17 cellular contexts compared by ENCODE assay signal in the genomic region with DNA sequence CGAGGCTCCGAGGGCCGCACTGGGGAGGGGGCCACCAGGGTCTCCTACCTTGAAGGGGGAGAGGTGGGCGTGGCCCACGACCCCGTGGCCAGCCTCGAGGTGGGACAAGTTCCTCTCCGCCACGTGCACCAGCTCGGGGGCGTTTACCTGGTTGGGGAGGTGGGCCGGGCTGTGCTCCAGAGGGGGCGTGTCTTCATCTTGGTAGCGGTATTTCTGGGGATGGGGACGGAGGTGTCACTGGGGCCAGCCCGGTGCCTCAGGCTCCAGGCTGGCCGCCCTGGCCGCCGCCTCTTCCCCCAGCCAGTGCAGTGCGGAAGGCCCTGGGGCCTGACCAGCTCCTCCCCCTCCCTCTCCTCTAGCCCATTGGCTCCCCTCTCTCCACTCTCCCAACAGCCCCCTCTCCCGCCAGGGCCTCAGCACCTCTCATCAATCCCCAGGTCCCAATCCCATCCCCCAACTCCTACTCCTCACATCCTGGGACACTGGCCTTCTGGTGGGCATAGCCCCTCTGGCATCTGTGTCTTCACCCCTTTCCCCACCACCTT. TPM values are rescaled to one million over a fixed set of nuclear protein-coding genes. Genes with fewer than 3 reads are reported as not detected.
A peak's percentile ranks its signal among the peaks of the same experiment; 100 is the strongest.
DNase-seq lines count a peak whose midpoint lies in the region; ATAC-seq, FAIRE-seq and TF ChIP-seq lines count a peak whose summit lies in the region.
"Had no signal": no experiment of that assay in that cellular context is flagged by ENCODE, and none has a peak within 500 bp of the region (broad histone marks: within the 10 kb centered on the region; RNA-seq: fewer than 3 reads in every experiment).

No MANE protein-coding gene starts in this region.

- in situ Hi-C loops in GM23248 (cut with MboI), result no loop called here

- H3K27me3 Mint-ChIP-seq in CD8-positive, alpha-beta memory T cell, result peaks cover 8 to 13% of the 10 kb centered on the region in 2 donors
- H3K27me3 Mint-ChIP-seq in endothelial cell (ENCODE audit: unreplicated experiment), result peaks cover 17% of the 10 kb centered on the region
- H3K27me3 Mint-ChIP-seq in naive B cell, result peaks cover 0 to 10% (median 6%) of the 10 kb centered on the region in 3 donors
- peaks cover 14% of the 10 kb centered on the region for H3K27me3 Mint-ChIP-seq in activated CD8-positive, alpha-beta memory T cell treated with anti-CD3 and anti-CD28 coated beads, Interleukin-2, amount 10 ng/mL, durations not matched to agents 7 days and 5 days

- DNase-seq in CD8-positive, alpha-beta memory T cell, result no peak
- DNase-seq in NCI-H82 treated with DMSO at 0.1 percent for 48 hours (lab: John Stamatoyannopoulos, UW; ENCODE audit: unreplicated experiment) (peak; percentile 70), endothelial cell (ENCODE audit: low spot score) (no peak), naive B cell (no peak), GM23248 (no peak), GM12891 (ENCODE audit: insufficient read length, low spot score) (no peak)
- DNase-seq in activated CD8-positive, alpha-beta memory T cell treated with anti-CD3 and anti-CD28 coated beads, Interleukin-2, amount 10 ng/mL, durations not matched to agents 7 days and 5 days, result no peak
- DNase-seq: activated gamma-delta T cell treated with Interleukin-2 at 50 U/mL for 16 hours, aorta, DND-41, foreskin melanocyte, NCI-H187 treated with DMSO at 0.1 percent for 48 hours, NCI-H510A, occipital lobe, sigmoid colon had no signal

- CTCF ChIA-PET in CD8-positive, alpha-beta memory T cell (lab: Charles Lee), result no interaction called here
- CTCF ChIA-PET in activated CD8-positive, alpha-beta memory T cell treated with anti-CD3 and anti-CD28 coated beads, Interleukin-2, amount 10 ng/mL, durations not matched to agents 7 days and 5 days (lab: Charles Lee), result no interaction called here

- H3K4me3 Mint-ChIP-seq in CD8-positive, alpha-beta memory T cell, result peak overlapping the region in 1 of 7 donors; percentile 52
- H3K4me3 Mint-ChIP-seq in endothelial cell (ENCODE audit: unreplicated experiment) (peak overlapping the region; percentile 77), naive B cell (no peak overlapping the region)
- no peak overlapping the region for H3K4me3 Mint-ChIP-seq in activated CD8-positive, alpha-beta memory T cell treated with anti-CD3 and anti-CD28 coated beads, Interleukin-2, amount 10 ng/mL, durations not matched to agents 7 days and 5 days

- no peaks in the 10 kb centered on the region; the same call in 1 of the 2 replicates for H4K20me1 ChIP-seq in GM23248 (ENCODE audit: insufficient read depth)

- no peak for TF ChIP-seq CTCF in endothelial cell (IDR thresholded peaks at IDR 0.05; ENCODE audit: unreplicated experiment)

- TF ChIP-seq POLR2A in GM12891 (IDR thresholded peaks at IDR 0.05; ENCODE audit: low read depth, low read length), result no peak

- no peaks in the 10 kb centered on the region for H3K36me3 Mint-ChIP-seq in CD8-positive, alpha-beta memory T cell
- H3K36me3 Mint-ChIP-seq in endothelial cell (ENCODE audit: low read depth, unreplicated experiment) (peaks cover 19% of the 10 kb centered on the region), naive B cell (no peaks in the 10 kb centered on the region)
- no peaks in the 10 kb centered on the region for H3K36me3 Mint-ChIP-seq in activated CD8-positive, alpha-beta memory T cell treated with anti-CD3 and anti-CD28 coated beads, Interleukin-2, amount 10 ng/mL, durations not matched to agents 7 days and 5 days

- H3K4me2 ChIP-seq in GM23248 (ENCODE audit: unreplicated experiment), result no peak overlapping the region

- H3K4me1 ChIP-seq in CD8-positive, alpha-beta memory T cell (ENCODE audit: insufficient read depth, low read length), result peaks cover 20% of the 10 kb centered on the region
- H3K4me1 ChIP-seq in GM23248 (ENCODE audit: insufficient read depth), result peaks cover 15% of the 10 kb centered on the region

- H3K27me3 ChIP-seq in CD8-positive, alpha-beta memory T cell (ENCODE audit: insufficient read depth, low read length, poor library complexity, severe bottlenecking), result no peaks in the 10 kb centered on the region
- no peaks in the 10 kb centered on the region for H3K27me3 ChIP-seq in GM23248 (replicated peaks; ENCODE audit: insufficient read depth)
- H3K27me3 ChIP-seq: sigmoid colon had no signal

- H3F3A ChIP-seq in GM23248 (ENCODE audit: insufficient read depth), result peaks cover 3% of the 10 kb centered on the region; the same call in 1 of the 2 replicates

- H3K9ac ChIP-seq in GM23248, result no peak overlapping the region

- H3K4me1 Mint-ChIP-seq in CD8-positive, alpha-beta memory T cell, result peaks cover 30 to 33% (median 31%) of the 10 kb centered on the region in 3 donors
- H3K4me1 Mint-ChIP-seq in endothelial cell (ENCODE audit: unreplicated experiment) (peaks cover 33% of the 10 kb centered on the region), naive B cell (peaks cover 30 to 44% (median 31%) of the 10 kb centered on the region in 3 donors)
- peaks cover 28% of the 10 kb centered on the region for H3K4me1 Mint-ChIP-seq in activated CD8-positive, alpha-beta memory T cell treated with anti-CD3 and anti-CD28 coated beads, Interleukin-2, amount 10 ng/mL, durations not matched to agents 7 days and 5 days

- H3K9me3 Mint-ChIP-seq in CD8-positive, alpha-beta memory T cell, result no peaks in the 10 kb centered on the region
- H3K9me3 Mint-ChIP-seq in endothelial cell (ENCODE audit: unreplicated experiment) (no peaks in the 10 kb centered on the region), naive B cell (no peaks in the 10 kb centered on the region)
- no peaks in the 10 kb centered on the region for H3K9me3 Mint-ChIP-seq in activated CD8-positive, alpha-beta memory T cell treated with anti-CD3 and anti-CD28 coated beads, Interleukin-2, amount 10 ng/mL, durations not matched to agents 7 days and 5 days (ENCODE audit: low read depth)

- H3K4me3 ChIP-seq in CD8-positive, alpha-beta memory T cell (ENCODE audit: low read length), result no peak overlapping the region
- H3K4me3 ChIP-seq in GM23248, result no peak overlapping the region
- H3K4me3 ChIP-seq: sigmoid colon had no signal

- no peak overlapping the region for H3K27ac ChIP-seq in CD8-positive, alpha-beta memory T cell (ENCODE audit: low read depth, low read length)
- H3K27ac ChIP-seq in GM23248, result no peak overlapping the region

- no peaks in the 10 kb centered on the region for H3K36me3 ChIP-seq in CD8-positive, alpha-beta memory T cell (ENCODE audit: insufficient read depth, low read length)
- no peaks in the 10 kb centered on the region for H3K36me3 ChIP-seq in GM23248 (ENCODE audit: low read depth)

- no peak overlapping the region for H2AFZ ChIP-seq in GM23248

- H3K9me3 ChIP-seq in CD8-positive, alpha-beta memory T cell (ENCODE audit: low read length), result no peaks in the 10 kb centered on the region
- no peaks in the 10 kb centered on the region for H3K9me3 ChIP-seq in GM23248 (ENCODE audit: low read depth)
- H3K9me3 ChIP-seq: sigmoid colon had no signal

- no peaks in the 10 kb centered on the region for H3K9me2 ChIP-seq in GM23248 (ENCODE audit: insufficient read depth)

- no peak for FAIRE-seq in GM12891 (lab: Jason Lieb, UNC)
- FAIRE-seq: islet of Langerhans had no signal

- peak overlapping the region in 5 of 8 donors; percentile 21 to 88 (median 55) for H3K27ac Mint-ChIP-seq in CD8-positive, alpha-beta memory T cell
- no peak overlapping the region for H3K27ac Mint-ChIP-seq in endothelial cell (ENCODE audit: unreplicated experiment)
- H3K27ac Mint-ChIP-seq in naive B cell, result peak overlapping the region in 4 of 6 donors; percentile 26 to 81 (median 75)
- H3K27ac Mint-ChIP-seq in activated CD8-positive, alpha-beta memory T cell treated with anti-CD3 and anti-CD28 coated beads, Interleukin-2, amount 10 ng/mL, durations not matched to agents 7 days and 5 days, result no peak overlapping the region

- 65 to 74% methylated on average over 11 to 21 of the region's 21 CpGs for WGBS in GM23248 (ENCODE audit: low coverage in 1 of 2, low lambda C conversion rate in 2 of 2, missing lambda C conversion rate in 2 of 2), 2 experiments

- ATAC-seq in naive B cell (ENCODE audit: low read depth in 2 of 2) (no peak), GM18517 (IDR thresholded peaks at IDR 0.05; ENCODE audit: unreplicated experiment) (no peak)
- no peak for ATAC-seq in activated CD8-positive, alpha-beta memory T cell treated with anti-CD3 and anti-CD28 coated beads, Interleukin-2, amount 10 ng/mL, durations not matched to agents 7 days and 5 days

- peaks cover 82% of the 10 kb centered on the region for H3K79me2 ChIP-seq in GM23248 (ENCODE audit: insufficient read depth)

- POLR2A ChIA-PET in CD8-positive, alpha-beta memory T cell (lab: Charles Lee), result no interaction called here

RNA-seq across cellular contexts. Expression of gene DLG4, which starts 11.5 kb away (rescaled TPM):
- total RNA-seq in CD8-positive, alpha-beta memory T cell, result 1 to 10 TPM; 3.5 to 4.4 TPM
- polyA plus RNA-seq in CD8-positive, alpha-beta memory T cell, result 0.45 TPM
- total RNA-seq in endothelial cell (ENCODE audit: unreplicated experiment), result 44.3 TPM
- under 1 TPM in 5 of 6 donors, not detected in 1; 0.06 to 0.29 (median 0.22) TPM for polyA plus RNA-seq in naive B cell (ENCODE audit: low read depth in 6 of 6)
- total RNA-seq in activated CD8-positive, alpha-beta memory T cell treated with anti-CD3 and anti-CD28 coated beads, Interleukin-2, amount 10 ng/mL, durations not matched to agents 7 days and 5 days, result 1 to 10 TPM; 4.9 to 5.3 TPM
- 13.1 and 23.8 TPM in 2 replicates for total RNA-seq in GM23248 (2014; rRNA removed; shearing (Covaris generic))
- polyA plus RNA-seq in GM23248 (2016; fragmentation: Nextera tagmentation; extraction: Ambion mirVana), result 1.3 and 1.9 TPM in 2 replicates
- 8.3 TPM for polyA plus RNA-seq in GM12891 (2012; ENCODE audit: low read depth, missing spikeins)

RNA-seq across cellular contexts. Expression of gene ACADVL, which starts 11.6 kb away (rescaled TPM):
- total RNA-seq in CD8-positive, alpha-beta memory T cell, result 100 to 1,000 TPM; 281 to 288 TPM
- 109 TPM for polyA plus RNA-seq in CD8-positive, alpha-beta memory T cell
- total RNA-seq in endothelial cell (ENCODE audit: unreplicated experiment), result 281 TPM
- polyA plus RNA-seq in naive B cell (ENCODE audit: low read depth in 6 of 6), result 100 to 1,000 TPM in 1 of 6 donors, 10 to 100 TPM in 5; 63.9 to 102 (median 75.0) TPM
- total RNA-seq in activated CD8-positive, alpha-beta memory T cell treated with anti-CD3 and anti-CD28 coated beads, Interleukin-2, amount 10 ng/mL, durations not matched to agents 7 days and 5 days, result 100 to 1,000 TPM; 411 to 423 TPM
- 453 and 600 TPM in 2 replicates for total RNA-seq in GM23248 (2014; rRNA removed; shearing (Covaris generic))
- polyA plus RNA-seq in GM23248 (2016; fragmentation: Nextera tagmentation; extraction: Ambion mirVana), result 386 and 441 TPM in 2 replicates
- polyA plus RNA-seq in GM12891 (2012; ENCODE audit: low read depth, missing spikeins), result 318 TPM

RNA-seq across cellular contexts. Expression of gene DVL2, which starts 26.2 kb away (rescaled TPM):
- 10 to 100 TPM; 61.8 to 65.5 TPM for total RNA-seq in CD8-positive, alpha-beta memory T cell
- polyA plus RNA-seq in CD8-positive, alpha-beta memory T cell, result 24.0 TPM
- total RNA-seq in endothelial cell (ENCODE audit: unreplicated experiment), result 58.2 TPM
- polyA plus RNA-seq in naive B cell (ENCODE audit: low read depth in 6 of 6) (10 to 100 TPM; 23.4 to 33.1 (median 25.5) TPM), GM23248 (2016; fragmentation: Nextera tagmentation; extraction: Ambion mirVana) (18.9 and 19.5 TPM in 2 replicates)
- 10 to 100 TPM; 52.7 to 62.0 TPM for total RNA-seq in activated CD8-positive, alpha-beta memory T cell treated with anti-CD3 and anti-CD28 coated beads, Interleukin-2, amount 10 ng/mL, durations not matched to agents 7 days and 5 days
- 41.2 and 45.8 TPM in 2 replicates for total RNA-seq in GM23248 (2014; rRNA removed; shearing (Covaris generic))
- polyA plus RNA-seq in GM12891 (2012; ENCODE audit: low read depth, missing spikeins), result 24.0 TPM

RNA-seq across cellular contexts. Expression of gene ASGR1, which starts 28.9 kb away (rescaled TPM):
- under 1 TPM; 0.46 to 0.55 TPM for total RNA-seq in CD8-positive, alpha-beta memory T cell
- not detected for polyA plus RNA-seq in CD8-positive, alpha-beta memory T cell
- 23.9 TPM for total RNA-seq in endothelial cell (ENCODE audit: unreplicated experiment)
- polyA plus RNA-seq in naive B cell (ENCODE audit: low read depth in 6 of 6) (under 1 TPM in 1 of 6 donors, not detected in 5; 0.19 TPM), GM23248 (2016; fragmentation: Nextera tagmentation; extraction: Ambion mirVana) (0.63 and 0.75 TPM in 2 replicates)
- total RNA-seq in activated CD8-positive, alpha-beta memory T cell treated with anti-CD3 and anti-CD28 coated beads, Interleukin-2, amount 10 ng/mL, durations not matched to agents 7 days and 5 days, result under 1 TPM; 0.35 to 0.38 TPM
- total RNA-seq in GM23248 (2014; rRNA removed; shearing (Covaris generic)), result 0.97 TPM in 1 of 2 replicates, not detected in the other
- polyA plus RNA-seq in GM12891 (2012; ENCODE audit: low read depth, missing spikeins), result 0.59 TPM

RNA-seq across cellular contexts. Expression of gene PHF23, which starts 31.2 kb away (rescaled TPM):
- 10 to 100 TPM; 48.0 to 51.9 TPM for total RNA-seq in CD8-positive, alpha-beta memory T cell
- polyA plus RNA-seq in CD8-positive, alpha-beta memory T cell, result 25.8 TPM
- 80.9 TPM for total RNA-seq in endothelial cell (ENCODE audit: unreplicated experiment)
- polyA plus RNA-seq in naive B cell (ENCODE audit: low read depth in 6 of 6), result 10 to 100 TPM; 11.9 to 24.2 (median 20.5) TPM
- total RNA-seq in activated CD8-positive, alpha-beta memory T cell treated with anti-CD3 and anti-CD28 coated beads, Interleukin-2, amount 10 ng/mL, durations not matched to agents 7 days and 5 days, result 10 to 100 TPM; 42.1 to 53.2 TPM
- total RNA-seq in GM23248 (2014; rRNA removed; shearing (Covaris generic)), result 32.0 and 42.6 TPM in 2 replicates
- 40.7 and 45.6 TPM in 2 replicates for polyA plus RNA-seq in GM23248 (2016; fragmentation: Nextera tagmentation; extraction: Ambion mirVana)
- 23.0 TPM for polyA plus RNA-seq in GM12891 (2012; ENCODE audit: low read depth, missing spikeins)

Comparison
In these comparisons a context has a peak if more than half of its experiments do, and no peak if none do; other contexts are left out.
1. H3K27ac Mint-ChIP-seq: peak in CD8-positive, alpha-beta memory T cell (5 of 8) and naive B cell (4 of 6); none in endothelial cell (single experiment) and activated CD8-positive, alpha-beta memory T cell treated with anti-CD3 and anti-CD28 coated beads, Interleukin-2, amount 10 ng/mL, durations not matched to agents 7 days and 5 days (single experiment).